In genomic region chr5:20972419-20972925, GRCh38 we compare ENCODE assay signal across 8 cellular contexts.
A peak's percentile ranks its signal among the peaks of the same experiment; 100 is the strongest.
DNase-seq lines count a peak whose midpoint lies in the region; ATAC-seq and TF ChIP-seq lines count a peak whose summit lies in the region.

No MANE protein-coding gene starts in this region.

- no peaks in the 10 kb centered on the region for H3K36me3 ChIP-seq in neuron (ENCODE audit: insufficient read depth, low read length)

- no peaks in the 10 kb centered on the region for H3K9me3 ChIP-seq in neuron (ENCODE audit: low read length)

- no peaks in the 10 kb centered on the region for H3K27me3 ChIP-seq in neuron (ENCODE audit: insufficient read depth, low read length)

- ATAC-seq in GM19023 (IDR thresholded peaks at IDR 0.05; ENCODE audit: unreplicated experiment) (peak; percentile 77), HG03354 (IDR thresholded peaks at IDR 0.05; ENCODE audit: poor library complexity, severe bottlenecking, unreplicated experiment) (peak; percentile 68), esophagus mucosa (peak; percentile 83)

- in situ Hi-C loops in G401 (cut with HindIII; ENCODE audit: low sequenced_read_pairs): no loop called here

- H3K4me1 ChIP-seq in neuron (ENCODE audit: insufficient read depth, low read length): no peaks in the 10 kb centered on the region

- no peak for DNase-seq in G401 (ENCODE audit: low spot score)
- DNase-seq in T-helper 2 cell: no peak
- DNase-seq in AG20443 (ENCODE audit: low spot score): no peak

- H3K4me3 ChIP-seq in neuron (ENCODE audit: low read length): no peak overlapping the region

- H2AFZ ChIP-seq in neuron (ENCODE audit: low read depth, low read length): peak overlapping the region; percentile 4

TF ChIP-seq in PFSK-1, 5 proteins besides CTCF, POLR2A, EP300 and RAD21:
- TF ChIP-seq TAF1 (IDR thresholded peaks at IDR 0.05; ENCODE audit: borderline replicate concordance, insufficient read depth, low read length): peak; percentile 54; the same call in 1 of the 2 replicates
- peak; percentile 37 to 50; a peak in 1 of 4 replicates for TF ChIP-seq REST (IDR thresholded peaks at IDR 0.05; ENCODE audit: insufficient read depth in 1 of 2, low read depth in 2 of 2, low read length in 2 of 2)
- TF ChIP-seq SIN3A (IDR thresholded peaks at IDR 0.05; ENCODE audit: borderline replicate concordance, insufficient read depth, low read length): peak; percentile 84; the same call in 1 of the 2 replicates
- TF ChIP-seq FOXP2 (optimal IDR thresholded peaks at IDR 0.05; ENCODE audit: borderline replicate concordance, extremely low read depth, extremely low read length, insufficient read depth): peak; percentile 95
- TF ChIP-seq POLR2AphosphoS5 (IDR thresholded peaks at IDR 0.05; ENCODE audit: low read depth, low read length): peak; percentile 89
